1 cellular context compared by ENCODE assay signal in genomic region chr11:36508743-36509142, GRCh38.
TF ChIP-seq lines count a peak whose summit lies in the region.

No MANE protein-coding gene starts in this region.

TF ChIP-seq in GM23338, 12 proteins besides CTCF, POLR2A, EP300 and RAD21 (continued from another document):
- TF ChIP-seq, protein P1, sequence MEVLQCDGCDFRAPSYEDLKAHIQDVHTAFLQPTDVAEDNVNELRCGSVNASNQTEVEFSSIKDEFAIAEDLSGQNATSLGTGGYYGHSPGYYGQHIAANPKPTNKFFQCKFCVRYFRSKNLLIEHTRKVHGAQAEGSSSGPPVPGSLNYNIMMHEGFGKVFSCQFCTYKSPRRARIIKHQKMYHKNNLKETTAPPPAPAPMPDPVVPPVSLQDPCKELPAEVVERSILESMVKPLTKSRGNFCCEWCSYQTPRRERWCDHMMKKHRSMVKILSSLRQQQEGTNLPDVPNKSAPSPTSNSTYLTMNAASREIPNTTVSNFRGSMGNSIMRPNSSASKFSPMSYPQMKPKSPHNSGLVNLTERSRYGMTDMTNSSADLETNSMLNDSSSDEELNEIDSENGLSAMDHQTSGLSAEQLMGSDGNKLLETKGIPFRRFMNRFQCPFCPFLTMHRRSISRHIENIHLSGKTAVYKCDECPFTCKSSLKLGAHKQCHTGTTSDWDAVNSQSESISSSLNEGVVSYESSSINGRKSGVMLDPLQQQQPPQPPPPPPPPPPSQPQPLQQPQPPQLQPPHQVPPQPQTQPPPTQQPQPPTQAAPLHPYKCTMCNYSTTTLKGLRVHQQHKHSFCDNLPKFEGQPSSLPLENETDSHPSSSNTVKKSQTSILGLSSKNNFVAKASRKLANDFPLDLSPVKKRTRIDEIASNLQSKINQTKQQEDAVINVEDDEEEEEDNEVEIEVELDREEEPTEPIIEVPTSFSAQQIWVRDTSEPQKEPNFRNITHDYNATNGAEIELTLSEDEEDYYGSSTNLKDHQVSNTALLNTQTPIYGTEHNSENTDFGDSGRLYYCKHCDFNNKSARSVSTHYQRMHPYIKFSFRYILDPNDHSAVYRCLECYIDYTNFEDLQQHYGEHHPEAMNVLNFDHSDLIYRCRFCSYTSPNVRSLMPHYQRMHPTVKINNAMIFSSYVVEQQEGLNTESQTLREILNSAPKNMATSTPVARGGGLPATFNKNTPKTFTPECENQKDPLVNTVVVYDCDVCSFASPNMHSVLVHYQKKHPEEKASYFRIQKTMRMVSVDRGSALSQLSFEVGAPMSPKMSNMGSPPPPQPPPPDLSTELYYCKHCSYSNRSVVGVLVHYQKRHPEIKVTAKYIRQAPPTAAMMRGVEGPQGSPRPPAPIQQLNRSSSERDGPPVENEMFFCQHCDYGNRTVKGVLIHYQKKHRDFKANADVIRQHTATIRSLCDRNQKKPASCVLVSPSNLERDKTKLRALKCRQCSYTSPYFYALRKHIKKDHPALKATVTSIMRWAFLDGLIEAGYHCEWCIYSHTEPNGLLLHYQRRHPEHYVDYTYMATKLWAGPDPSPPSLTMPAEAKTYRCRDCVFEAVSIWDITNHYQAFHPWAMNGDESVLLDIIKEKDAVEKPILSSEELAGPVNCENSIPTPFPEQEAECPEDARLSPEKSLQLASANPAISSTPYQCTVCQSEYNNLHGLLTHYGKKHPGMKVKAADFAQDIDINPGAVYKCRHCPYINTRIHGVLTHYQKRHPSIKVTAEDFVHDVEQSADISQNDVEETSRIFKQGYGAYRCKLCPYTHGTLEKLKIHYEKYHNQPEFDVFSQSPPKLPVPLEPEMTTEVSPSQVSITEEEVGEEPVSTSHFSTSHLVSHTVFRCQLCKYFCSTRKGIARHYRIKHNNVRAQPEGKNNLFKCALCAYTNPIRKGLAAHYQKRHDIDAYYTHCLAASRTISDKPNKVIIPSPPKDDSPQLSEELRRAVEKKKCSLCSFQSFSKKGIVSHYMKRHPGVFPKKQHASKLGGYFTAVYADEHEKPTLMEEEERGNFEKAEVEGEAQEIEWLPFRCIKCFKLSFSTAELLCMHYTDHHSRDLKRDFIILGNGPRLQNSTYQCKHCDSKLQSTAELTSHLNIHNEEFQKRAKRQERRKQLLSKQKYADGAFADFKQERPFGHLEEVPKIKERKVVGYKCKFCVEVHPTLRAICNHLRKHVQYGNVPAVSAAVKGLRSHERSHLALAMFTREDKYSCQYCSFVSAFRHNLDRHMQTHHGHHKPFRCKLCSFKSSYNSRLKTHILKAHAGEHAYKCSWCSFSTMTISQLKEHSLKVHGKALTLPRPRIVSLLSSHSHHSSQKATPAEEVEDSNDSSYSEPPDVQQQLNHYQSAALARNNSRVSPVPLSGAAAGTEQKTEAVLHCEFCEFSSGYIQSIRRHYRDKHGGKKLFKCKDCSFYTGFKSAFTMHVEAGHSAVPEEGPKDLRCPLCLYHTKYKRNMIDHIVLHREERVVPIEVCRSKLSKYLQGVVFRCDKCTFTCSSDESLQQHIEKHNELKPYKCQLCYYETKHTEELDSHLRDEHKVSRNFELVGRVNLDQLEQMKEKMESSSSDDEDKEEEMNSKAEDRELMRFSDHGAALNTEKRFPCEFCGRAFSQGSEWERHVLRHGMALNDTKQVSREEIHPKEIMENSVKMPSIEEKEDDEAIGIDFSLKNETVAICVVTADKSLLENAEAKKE (CRISPR knock-in tag; IDR thresholded peaks at IDR 0.05): no peak
- TF ChIP-seq EZH2phosphoT487 (IDR thresholded peaks at IDR 0.05; ENCODE audit: unreplicated experiment): no peak
- TF ChIP-seq JUNB (IDR thresholded peaks at IDR 0.05; ENCODE audit: unreplicated experiment): no peak
TF ChIP-seq in GM23338: peak in this region for 0.
